16 cellular contexts compared by ENCODE assay signal in genomic region chr6:130906736-130907381, GRCh38.
DNase-seq lines count a peak whose midpoint lies in the region; ATAC-seq, FAIRE-seq and TF ChIP-seq lines count a peak whose summit lies in the region.
"Had no signal": no experiment of that assay in that cellular context is flagged by ENCODE, and none has a peak within 500 bp of the region (broad histone marks: within the 10 kb centered on the region; RNA-seq: fewer than 3 reads in every experiment).

No MANE protein-coding gene starts in this region.

- RAD21 ChIA-PET in GM12878 (lab: Charles Lee; ENCODE audit: unreplicated experiment): interaction anchor here (1.3 to 1.6 kb wide), 3 partner anchors 21 to 209 kb away, joined by 3 to 5 read pairs (median 3); no protein-coding TSS in a partner anchor

- in situ Hi-C loops in GM12878 (cut with MboI): no loop called here

- TF ChIP-seq RAD21 in GM12878 (IDR thresholded peaks at IDR 0.05; ENCODE audit: insufficient read depth, low read depth, low read length): no peak

- H3K27me3 ChIP-seq in GM12878 (replicated peaks in 1 of 2; ENCODE audit: control insufficient read depth in 2 of 2, insufficient read depth in 2 of 2, low read length in 1 of 2): no peaks in the 10 kb centered on the region
- H3K27me3 ChIP-seq in lower lobe of right lung (ENCODE audit: low read depth): no peaks in the 10 kb centered on the region
- H3K27me3 ChIP-seq: upper lobe of right lung had no signal

- H3K27ac ChIP-seq in GM12878 (ENCODE audit: control insufficient read depth, insufficient read depth): no peak overlapping the region
- H3K27ac ChIP-seq in lower lobe of right lung: no peak overlapping the region
- H3K27ac ChIP-seq: left ventricle myocardium inferior, upper lobe of right lung had no signal

- intact Hi-C loops in GM12878 (cut with micrococcal nuclease; ENCODE audit: unreplicated experiment) (loop anchor here (5.0 to 10.0 kb wide), 2 partner anchors 155 to 458 kb away; partner anchors contain the start of gene EPB41L2), lower lobe of right lung (cut with DNase I) (no loop called here)

- no peak overlapping the region for H3K27ac Mint-ChIP-seq in stimulated activated naive CD8-positive, alpha-beta T cell treated with anti-CD3 and anti-CD28 coated beads, Interleukin-15, amount 100 ng/mL, for 72 hours
- H3K27ac Mint-ChIP-seq: activated naive CD4-positive, alpha-beta T cell treated with anti-CD3 and anti-CD28 coated beads, Interleukin-2, amount 50 U/mL, for 24 hours had no signal

- no peak for TF ChIP-seq CTCF in GM12878 (IDR thresholded peaks at IDR 0.05 in 2 of 3, conservative IDR thresholded peaks at IDR 0.05 in 1 of 3; ENCODE audit: control insufficient read depth in 2 of 3, extremely low read depth in 1 of 3, insufficient read depth in 1 of 3, low read depth in 3 of 3, low read length in 3 of 3)
- TF ChIP-seq CTCF in lower lobe of right lung (IDR thresholded peaks at IDR 0.05): no peak

- peak; percentile 59 for DNase-seq in AG08395 (ENCODE audit: low spot score)
- DNase-seq in GM12878 (ENCODE audit: low read depth, low spot score): no peak
- peak; percentile 77 for DNase-seq in iris pigment epithelial cell (ENCODE audit: low read depth)
- DNase-seq in NCI-H524 treated with DMSO at 0.1 percent for 48 hours (lab: John Stamatoyannopoulos, UW): no peak
- no peak for DNase-seq in stimulated activated naive CD8-positive, alpha-beta T cell treated with anti-CD3 and anti-CD28 coated beads, Interleukin-15, amount 100 ng/mL, for 72 hours
- no peak for DNase-seq in lower lobe of right lung
- DNase-seq: left ventricle myocardium inferior, NCI-H146, NCI-H748 treated with DMSO at 0.1 percent for 48 hours, SIG-M5, upper lobe of right lung had no signal

- ATAC-seq in HG02610 (IDR thresholded peaks at IDR 0.05; ENCODE audit: unreplicated experiment) (peak; percentile 67), GM12878 (peak; percentile 65), GM21786 (IDR thresholded peaks at IDR 0.05; ENCODE audit: unreplicated experiment) (no peak), lower lobe of right lung (no peak)
- no peak for ATAC-seq in stimulated activated naive CD8-positive, alpha-beta T cell treated with anti-CD3 and anti-CD28 coated beads, Interleukin-15, amount 100 ng/mL, for 72 hours
- ATAC-seq: upper lobe of right lung had no signal

- TF ChIP-seq POLR2A in GM12878 (IDR thresholded peaks at IDR 0.05; ENCODE audit: low read depth, low read length): no peak

- no peaks in the 10 kb centered on the region for H3K9me3 ChIP-seq in GM12878 (replicated peaks; ENCODE audit: control insufficient read depth, insufficient read depth, low read length)
- no peaks in the 10 kb centered on the region for H3K9me3 ChIP-seq in lower lobe of right lung
- H3K9me3 ChIP-seq: upper lobe of right lung had no signal

- H3K9ac ChIP-seq in GM12878 (ENCODE audit: control insufficient read depth, insufficient read depth, low read length): no peak overlapping the region

- H3K9me3 Mint-ChIP-seq in stimulated activated naive CD8-positive, alpha-beta T cell treated with anti-CD3 and anti-CD28 coated beads, Interleukin-15, amount 100 ng/mL, for 72 hours: peaks cover 0 to 14% of the 10 kb centered on the region in 2 donors
- H3K9me3 Mint-ChIP-seq: activated naive CD4-positive, alpha-beta T cell treated with anti-CD3 and anti-CD28 coated beads, Interleukin-2, amount 50 U/mL, for 24 hours had no signal

- H3K79me2 ChIP-seq in GM12878 (ENCODE audit: control insufficient read depth, insufficient read depth, low read length): no peaks in the 10 kb centered on the region

- BruUV-seq in GM12878 (replicated peaks; lab: Mats Ljungman, UMichigan): no TSS peak

- no peaks in the 10 kb centered on the region for H4K20me1 ChIP-seq in GM12878 (ENCODE audit: control insufficient read depth, insufficient read depth)

- POLR2A ChIA-PET in GM12878 (lab: Charles Lee): no interaction called here

- SMC1A ChIA-PET in GM12878 (lab: Charles Lee; ENCODE audit: uncharacterized antibody, unreplicated experiment): interaction anchor here (0.6 to 1.8 kb wide), 8 partner anchors 13 to 210 kb away, joined by 3 to 5 read pairs (median 4); no protein-coding TSS in a partner anchor

- no peaks in the 10 kb centered on the region; a peak in 2 of 4 replicates for H3K36me3 ChIP-seq in GM12878 (ENCODE audit: control insufficient read depth in 2 of 2, insufficient read depth in 2 of 2, low read length in 1 of 2)
- H3K36me3 ChIP-seq in lower lobe of right lung: no peaks in the 10 kb centered on the region
- H3K36me3 ChIP-seq: left ventricle myocardium inferior, upper lobe of right lung had no signal

- 47% methylated on average over 2 of the region's 2 CpGs for WGBS in GM12878 (ENCODE audit: insufficient coverage, insufficient replicate concordance, low lambda C conversion rate, missing lambda C conversion rate)

- H3K4me3 ChIP-seq in GM12878: no peak overlapping the region
- no peak overlapping the region for H3K4me3 ChIP-seq in lower lobe of right lung
- H3K4me3 ChIP-seq: left ventricle myocardium inferior, upper lobe of right lung had no signal

- no peak overlapping the region for H2AFZ ChIP-seq in GM12878 (ENCODE audit: control insufficient read depth, low read depth, low read length)

- H3K27me3 Mint-ChIP-seq in stimulated activated naive CD8-positive, alpha-beta T cell treated with anti-CD3 and anti-CD28 coated beads, Interleukin-15, amount 100 ng/mL, for 72 hours: no peaks in the 10 kb centered on the region
- H3K27me3 Mint-ChIP-seq: activated naive CD4-positive, alpha-beta T cell treated with anti-CD3 and anti-CD28 coated beads, Interleukin-2, amount 50 U/mL, for 24 hours had no signal

- no peak overlapping the region for H3K4me3 Mint-ChIP-seq in stimulated activated naive CD8-positive, alpha-beta T cell treated with anti-CD3 and anti-CD28 coated beads, Interleukin-15, amount 100 ng/mL, for 72 hours
- H3K4me3 Mint-ChIP-seq: activated naive CD4-positive, alpha-beta T cell treated with anti-CD3 and anti-CD28 coated beads, Interleukin-2, amount 50 U/mL, for 24 hours; nephron had no signal

- H3K4me1 Mint-ChIP-seq in stimulated activated naive CD8-positive, alpha-beta T cell treated with anti-CD3 and anti-CD28 coated beads, Interleukin-15, amount 100 ng/mL, for 72 hours: peaks cover 5% of the 10 kb centered on the region
- H3K4me1 Mint-ChIP-seq: activated naive CD4-positive, alpha-beta T cell treated with anti-CD3 and anti-CD28 coated beads, Interleukin-2, amount 50 U/mL, for 24 hours had no signal

- FAIRE-seq in GM12878 (lab: Jason Lieb, UNC): no peak
- FAIRE-seq: small intestine had no signal

- CTCF ChIA-PET in GM12878 (lab: Yijun Ruan, JAX): interaction anchor here (0.7 to 1.4 kb wide), 3 partner anchors 22 to 210 kb away, joined by 3 read pairs; no protein-coding TSS in a partner anchor

- H3K4me1 ChIP-seq in GM12878 (ENCODE audit: control insufficient read depth, insufficient read depth, low read length): peaks cover 15% of the 10 kb centered on the region
- H3K4me1 ChIP-seq in lower lobe of right lung: no peaks in the 10 kb centered on the region
- H3K4me1 ChIP-seq: upper lobe of right lung had no signal

- no peak for TF ChIP-seq EP300 in GM12878 (IDR thresholded peaks at IDR 0.05; ENCODE audit: borderline replicate concordance in 1 of 2, control insufficient read depth in 1 of 2, low read depth in 2 of 2, low read length in 2 of 2)

- H3K4me2 ChIP-seq in GM12878 (ENCODE audit: control insufficient read depth, insufficient read depth): no peak overlapping the region

TF ChIP-seq in GM12878, 131 proteins besides CTCF, POLR2A, EP300 and RAD21 (continues in another document):
- TF ChIP-seq SMAD5 (IDR thresholded peaks at IDR 0.05; ENCODE audit: low read depth) (no peak), JUNB (IDR thresholded peaks at IDR 0.05) (0 out of 2 replicates have a peak, but pooled peaks have one; percentile 20), CBX3 (IDR thresholded peaks at IDR 0.05; ENCODE audit: borderline replicate concordance, low read depth) (no peak), BACH1 (IDR thresholded peaks at IDR 0.05; ENCODE audit: borderline replicate concordance) (no peak), NKRF (conservative IDR thresholded peaks at IDR 0.05) (no peak), YBX1 (IDR thresholded peaks at IDR 0.05) (no peak), RELA (IDR thresholded peaks at IDR 0.05; ENCODE audit: borderline replicate concordance, partially characterized antibody) (no peak)

Comparison
In these comparisons a context has a peak if more than half of its experiments do, and no peak if none do; other contexts are left out.
1. DNase-seq: peak in AG08395 (single experiment) and iris pigment epithelial cell (single experiment); none in GM12878 (single experiment), NCI-H524 treated with DMSO at 0.1 percent for 48 hours (single experiment), stimulated activated naive CD8-positive, alpha-beta T cell treated with anti-CD3 and anti-CD28 coated beads, Interleukin-15, amount 100 ng/mL, for 72 hours (0 of 2) and lower lobe of right lung (single experiment).
2. ATAC-seq: peak in HG02610 (single experiment) and GM12878 (single experiment); none in stimulated activated naive CD8-positive, alpha-beta T cell treated with anti-CD3 and anti-CD28 coated beads, Interleukin-15, amount 100 ng/mL, for 72 hours (single experiment), GM21786 (single experiment) and lower lobe of right lung (0 of 2).